ENCODE assay signal across 8 cellular contexts in the genomic region with DNA sequence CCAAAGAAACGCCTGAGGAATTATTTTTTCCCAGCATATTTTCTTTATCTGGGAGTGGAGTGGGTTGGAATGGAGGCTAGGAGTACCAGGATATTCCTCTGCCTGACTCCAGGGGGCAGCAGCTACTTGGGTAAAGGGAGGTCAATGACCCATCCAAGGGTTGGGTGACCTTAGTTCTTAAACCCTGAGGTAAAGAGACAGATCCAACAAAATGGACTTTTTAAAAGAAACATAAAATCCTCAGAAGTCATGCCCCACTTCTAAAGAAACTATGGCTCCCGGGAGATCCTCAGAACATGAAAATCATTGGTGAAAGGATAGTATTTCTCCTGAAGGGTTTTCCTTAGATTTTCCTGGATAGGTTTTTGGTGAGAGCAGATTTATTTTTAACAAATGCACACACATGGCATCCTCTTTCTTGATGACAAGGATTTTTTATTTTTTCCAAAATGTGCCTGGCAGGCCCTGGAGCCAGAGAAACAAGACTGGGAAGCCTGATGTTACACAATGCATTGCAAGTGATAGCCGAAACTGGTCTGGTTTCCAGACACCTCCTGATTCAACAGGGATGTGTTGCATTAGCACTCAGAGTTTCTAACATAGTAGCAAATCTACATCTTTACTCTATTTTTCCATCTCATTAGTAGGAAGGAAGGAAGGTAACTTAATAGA.
DNase-seq lines count a peak whose midpoint lies in the region; ATAC-seq and TF ChIP-seq lines count a peak whose summit lies in the region.

No MANE protein-coding gene starts in this region.

- H3K27ac Mint-ChIP-seq in activated CD4-positive, alpha-beta memory T cell treated with anti-CD3 and anti-CD28 coated beads for 36 hours: no peak overlapping the region
- H3K27ac Mint-ChIP-seq in activated CD4-positive, alpha-beta memory T cell treated with anti-CD3 and anti-CD28 coated beads, Interleukin-2, amount 10 ng/mL, durations not matched to agents 7 days and 5 days: no peak overlapping the region

- no peak overlapping the region for H3K23ac ChIP-seq in IMR-90 (ENCODE audit: low read depth, low read length)

- H3K56ac ChIP-seq in IMR-90 (ENCODE audit: extremely low read depth, insufficient read depth, low read length): no peak overlapping the region

- in situ Hi-C loops in IMR-90 (cut with MboI; ENCODE audit: low sequenced_read_pairs): no loop called here
- in situ Hi-C loops in SK-MEL-5 (cut with HindIII; ENCODE audit: low pct_unique_long_range_greater_than_20kb, low sequenced_read_pairs): no loop called here

- no peaks in the 10 kb centered on the region for H3K9me1 ChIP-seq in IMR-90 (ENCODE audit: insufficient read depth, low read length)

- peaks cover 3% of the 10 kb centered on the region; the same call in 1 of the 2 replicates for H3K27me3 ChIP-seq in IMR-90 (ENCODE audit: control insufficient read depth, insufficient read depth, low read length)
- H3K27me3 ChIP-seq in foreskin keratinocyte: peaks cover 9% of the 10 kb centered on the region

- no peaks in the 10 kb centered on the region for H3K27me3 Mint-ChIP-seq in activated CD4-positive, alpha-beta memory T cell treated with anti-CD3 and anti-CD28 coated beads for 36 hours
- no peaks in the 10 kb centered on the region for H3K27me3 Mint-ChIP-seq in activated CD4-positive, alpha-beta memory T cell treated with anti-CD3 and anti-CD28 coated beads, Interleukin-2, amount 10 ng/mL, durations not matched to agents 7 days and 5 days

- H3K14ac ChIP-seq in IMR-90 (replicated peaks; ENCODE audit: low read depth, low read length): no peak overlapping the region

- no peak for TF ChIP-seq POLR2A in IMR-90 (IDR thresholded peaks at IDR 0.05; ENCODE audit: low read depth, low read length)
- no peak for TF ChIP-seq POLR2A in lower leg skin (IDR thresholded peaks at IDR 0.05)

- no peaks in the 10 kb centered on the region for H3K36me3 ChIP-seq in IMR-90 (ENCODE audit: control insufficient read depth, insufficient read depth, low read length)

- no peak overlapping the region for H2AK9ac ChIP-seq in IMR-90 (replicated peaks; ENCODE audit: low read depth, low read length, poor library complexity)

- no peak overlapping the region for H2AK5ac ChIP-seq in IMR-90 (ENCODE audit: low read depth, low read length)

- H3K4me3 ChIP-seq in IMR-90 (ENCODE audit: insufficient read depth, low read depth, low read length): no peak overlapping the region
- no peak overlapping the region for H3K4me3 ChIP-seq in lower leg skin (ENCODE audit: low read depth, poor library complexity, severe bottlenecking)

- no peak overlapping the region for H2AFZ ChIP-seq in IMR-90 (replicated peaks; ENCODE audit: low read length, poor library complexity)

- H3K9me3 Mint-ChIP-seq in activated CD4-positive, alpha-beta memory T cell treated with anti-CD3 and anti-CD28 coated beads for 36 hours: peaks cover 18% of the 10 kb centered on the region
- peaks cover 2% of the 10 kb centered on the region for H3K9me3 Mint-ChIP-seq in activated CD4-positive, alpha-beta memory T cell treated with anti-CD3 and anti-CD28 coated beads, Interleukin-2, amount 10 ng/mL, durations not matched to agents 7 days and 5 days

- H4K8ac ChIP-seq in IMR-90 (ENCODE audit: low read depth in 2 of 2, low read length in 2 of 2): no peak overlapping the region

- H4K5ac ChIP-seq in IMR-90 (ENCODE audit: low read depth, low read length): no peak overlapping the region

- BruUV-seq in IMR-90 (replicated peaks; lab: Mats Ljungman, UMichigan): no TSS peak

- POLR2A ChIA-PET in activated CD4-positive, alpha-beta memory T cell treated with anti-CD3 and anti-CD28 coated beads for 36 hours (lab: Charles Lee): no interaction called here
- POLR2A ChIA-PET in activated CD4-positive, alpha-beta memory T cell treated with anti-CD3 and anti-CD28 coated beads, Interleukin-2, amount 10 ng/mL, durations not matched to agents 7 days and 5 days (lab: Charles Lee): no interaction called here
- POLR2A ChIA-PET in IMR-90 (lab: Charles Lee; ENCODE audit: unreplicated experiment): no interaction called here

- no peak overlapping the region for H2BK5ac ChIP-seq in IMR-90 (ENCODE audit: low read depth, low read length, poor library complexity, severe bottlenecking)

- no peak overlapping the region for H3K9ac ChIP-seq in IMR-90 (ENCODE audit: low read depth, low read length)

- no peak overlapping the region for H3K4me3 Mint-ChIP-seq in activated CD4-positive, alpha-beta memory T cell treated with anti-CD3 and anti-CD28 coated beads for 36 hours
- H3K4me3 Mint-ChIP-seq in activated CD4-positive, alpha-beta memory T cell treated with anti-CD3 and anti-CD28 coated beads, Interleukin-2, amount 10 ng/mL, durations not matched to agents 7 days and 5 days: no peak overlapping the region

- H4K91ac ChIP-seq in IMR-90 (ENCODE audit: insufficient read depth, low read depth, low read length): no peak overlapping the region

- TF ChIP-seq CTCF in IMR-90 (conservative IDR thresholded peaks at IDR 0.05; ENCODE audit: low read depth, low read length) (peak; percentile 91), foreskin keratinocyte (conservative IDR thresholded peaks at IDR 0.05) (peak; percentile 86), lower leg skin (IDR thresholded peaks at IDR 0.05) (peak in 1 of 3 donors; percentile 55)

- no peak overlapping the region for H2BK120ac ChIP-seq in IMR-90 (ENCODE audit: low read depth, low read length)

- no peaks in the 10 kb centered on the region for H4K20me1 ChIP-seq in IMR-90 (ENCODE audit: insufficient read depth, low read length)

- peak; percentile 97 for TF ChIP-seq RAD21 in IMR-90 (IDR thresholded peaks at IDR 0.05; ENCODE audit: low read length)

- H2BK15ac ChIP-seq in IMR-90 (ENCODE audit: low read depth, low read length): no peak overlapping the region

- dilution Hi-C loops in IMR-90 (cut with HindIII; ENCODE audit: low sequenced_read_pairs, unreplicated experiment): no loop called here

- H3K18ac ChIP-seq in IMR-90 (ENCODE audit: low read depth, low read length): no peak overlapping the region

- no peak overlapping the region for H2BK20ac ChIP-seq in IMR-90 (ENCODE audit: low read depth, low read length)

- DNase-seq in activated CD4-positive, alpha-beta memory T cell treated with anti-CD3 and anti-CD28 coated beads for 36 hours: peak; percentile 12
- DNase-seq in activated CD4-positive, alpha-beta memory T cell treated with anti-CD3 and anti-CD28 coated beads, Interleukin-2, amount 10 ng/mL, durations not matched to agents 7 days and 5 days: no peak
- DNase-seq in IMR-90: peak; percentile 42
- DNase-seq in SK-MEL-5 (ENCODE audit: low read depth, low spot score): peak; percentile 70
- DNase-seq in foreskin keratinocyte: peak; percentile 2 to 23
- DNase-seq in posterior cingulate gyrus: peak in 7 of 10 donors; percentile 17 to 83 (median 57)
- DNase-seq in lower leg skin (ENCODE audit: low spot score in 2 of 2): no peak

- ATAC-seq in IMR-90 (ENCODE audit: low read depth) (peak; percentile 99), foreskin keratinocyte (peak; percentile 78), HG02763 (IDR thresholded peaks at IDR 0.05; ENCODE audit: unreplicated experiment) (no peak)

- CTCF ChIA-PET in activated CD4-positive, alpha-beta memory T cell treated with anti-CD3 and anti-CD28 coated beads for 36 hours (lab: Charles Lee): interaction anchor here (0.6 kb wide), 2 partner anchors 50 to 893 kb away, joined by 3 read pairs; no protein-coding TSS in a partner anchor
- CTCF ChIA-PET in activated CD4-positive, alpha-beta memory T cell treated with anti-CD3 and anti-CD28 coated beads, Interleukin-2, amount 10 ng/mL, durations not matched to agents 7 days and 5 days (lab: Charles Lee): interaction anchor here (0.6 kb wide), 1 partner anchor 696 kb away, joined by 4 read pairs; no protein-coding TSS in a partner anchor
- CTCF ChIA-PET in IMR-90 (lab: Yijun Ruan, JAX): interaction anchor here (0.6 to 1.5 kb wide), 2 partner anchors 531 to 532 kb away, joined by 3 to 9 read pairs; no protein-coding TSS in a partner anchor

- H3K27ac ChIP-seq in IMR-90 (ENCODE audit: insufficient read depth, low read length): no peak overlapping the region
- no peak overlapping the region for H3K27ac ChIP-seq in foreskin keratinocyte

- no peak overlapping the region for H3K4me2 ChIP-seq in IMR-90 (ENCODE audit: low read depth, low read length)

- no CpG with 5 or more reads among the region's 3 CpGs for WGBS in IMR-90 (ENCODE audit: extremely low coverage in 2 of 2, insufficient read length in 1 of 2), 2 experiments
- WGBS in lower leg skin, 2 donors: 26 to 42% methylated on average over 3 of the region's 3 CpGs

- no peaks in the 10 kb centered on the region for H3K4me1 Mint-ChIP-seq in activated CD4-positive, alpha-beta memory T cell treated with anti-CD3 and anti-CD28 coated beads for 36 hours (ENCODE audit: low read depth)
- H3K4me1 Mint-ChIP-seq in activated CD4-positive, alpha-beta memory T cell treated with anti-CD3 and anti-CD28 coated beads, Interleukin-2, amount 10 ng/mL, durations not matched to agents 7 days and 5 days: no peaks in the 10 kb centered on the region

- no peak overlapping the region for H3K4ac ChIP-seq in IMR-90 (ENCODE audit: low read depth, low read length)

- no peaks in the 10 kb centered on the region for H3K79me1 ChIP-seq in IMR-90 (ENCODE audit: low read depth in 1 of 2, low read length in 2 of 2)

- intact Hi-C loops in activated CD4-positive, alpha-beta memory T cell treated with anti-CD3 and anti-CD28 coated beads for 36 hours (cut with micrococcal nuclease): no loop called here
- intact Hi-C loops in IMR-90 (cut with micrococcal nuclease) (loop anchor here (1.0 to 5.0 kb wide), 5 partner anchors 214 to 532 kb away; no protein-coding TSS in a partner anchor), posterior cingulate gyrus (cut with DNase I) (no loop called here), lower leg skin (cut with DNase I; ENCODE audit: low total_unique reads) (no loop called here)

- H3K4me1 ChIP-seq in IMR-90 (ENCODE audit: control insufficient read depth, insufficient read depth, low read length) (no peaks in the 10 kb centered on the region), foreskin keratinocyte (no peaks in the 10 kb centered on the region)

- no peaks in the 10 kb centered on the region for H3K36me3 Mint-ChIP-seq in activated CD4-positive, alpha-beta memory T cell treated with anti-CD3 and anti-CD28 coated beads for 36 hours
- no peaks in the 10 kb centered on the region for H3K36me3 Mint-ChIP-seq in activated CD4-positive, alpha-beta memory T cell treated with anti-CD3 and anti-CD28 coated beads, Interleukin-2, amount 10 ng/mL, durations not matched to agents 7 days and 5 days (ENCODE audit: low read depth)

- no peaks in the 10 kb centered on the region for H3K9me3 ChIP-seq in IMR-90 (ENCODE audit: control insufficient read depth, insufficient read depth, low read length)

TF ChIP-seq in IMR-90, 13 proteins besides CTCF, POLR2A, EP300 and RAD21:
- TF ChIP-seq SMC3 (IDR thresholded peaks at IDR 0.05; ENCODE audit: low read depth, low read length): peak; percentile 90
- TF ChIP-seq FOS (IDR thresholded peaks at IDR 0.05; ENCODE audit: low read depth, low read length): no peak

Comparison
In these comparisons a context has a peak if more than half of its experiments do, and no peak if none do; other contexts are left out.
1. DNase-seq: peak in activated CD4-positive, alpha-beta memory T cell treated with anti-CD3 and anti-CD28 coated beads for 36 hours (single experiment), IMR-90 (single experiment), SK-MEL-5 (single experiment), foreskin keratinocyte (2 of 2) and posterior cingulate gyrus (7 of 10); none in activated CD4-positive, alpha-beta memory T cell treated with anti-CD3 and anti-CD28 coated beads, Interleukin-2, amount 10 ng/mL, durations not matched to agents 7 days and 5 days (single experiment) and lower leg skin (0 of 2).